11 cellular contexts compared by ENCODE assay signal in the genomic region with DNA sequence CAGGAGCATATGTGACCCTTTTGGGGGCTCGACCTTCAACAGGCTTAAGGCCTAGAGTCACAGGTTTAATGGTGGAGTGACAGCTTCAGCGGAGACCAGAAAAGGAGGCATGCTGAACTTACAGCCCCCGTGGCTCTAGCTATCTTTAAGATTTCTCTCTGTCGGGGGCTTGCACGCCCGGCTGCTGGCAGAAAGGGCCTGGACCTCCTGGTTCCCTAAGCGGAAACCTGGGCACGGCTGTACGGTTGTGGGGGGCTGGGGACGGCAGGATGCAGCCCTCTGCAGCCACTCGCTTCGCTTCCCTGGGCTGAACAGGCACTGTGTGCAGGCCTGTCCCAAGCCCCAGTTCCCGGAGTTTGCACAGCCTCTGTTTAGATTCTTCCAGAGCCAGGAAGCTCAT. TPM values are rescaled to one million over a fixed set of nuclear protein-coding genes. Genes with fewer than 3 reads are reported as not detected.
DNase-seq lines count a peak whose midpoint lies in the region; ATAC-seq and TF ChIP-seq lines count a peak whose summit lies in the region.
"Had no signal": no experiment of that assay in that cellular context is flagged by ENCODE, and none has a peak within 500 bp of the region (broad histone marks: within the 10 kb centered on the region; RNA-seq: fewer than 3 reads in every experiment).

No MANE protein-coding gene starts in this region.

- no peak for TF ChIP-seq EP300 in tibial nerve (IDR thresholded peaks at IDR 0.05)

- no peak for DNase-seq in activated T-cell treated with anti-CD3 and anti-CD28 coated beads, Interleukin-2, amount 50 U/mL, for 24 hours
- DNase-seq in activated T-cell treated with anti-CD3 and anti-CD28 coated beads for 4 hours: no peak
- no peak for DNase-seq in chondrocyte (ENCODE audit: low spot score)
- DNase-seq in naive thymus-derived CD4-positive, alpha-beta T cell: no peak
- no peak for DNase-seq in tibial nerve (ENCODE audit: low spot score in 2 of 2)
- DNase-seq in medulla oblongata (ENCODE audit: extremely low spot score): no peak
- DNase-seq in GM20000 (ENCODE audit: low spot score): no peak
- DNase-seq in activated CD8-positive, alpha-beta memory T cell treated with anti-CD3 and anti-CD28 coated beads for 24 hours: no peak

- peaks cover 0 to 5% of the 10 kb centered on the region in 2 donors for H3K4me1 ChIP-seq in naive thymus-derived CD4-positive, alpha-beta T cell (ENCODE audit: control insufficient read depth in 2 of 2, insufficient read depth in 2 of 2, low read length in 2 of 2)
- H3K4me1 ChIP-seq in tibial nerve: peaks cover 0 to 15% (median 5%) of the 10 kb centered on the region in 4 donors

- TF ChIP-seq CTCF in chondrocyte (IDR thresholded peaks at IDR 0.05): no peak
- no peak for TF ChIP-seq CTCF in tibial nerve (IDR thresholded peaks at IDR 0.05)
- no peak for TF ChIP-seq CTCF in GM20000 (IDR thresholded peaks at IDR 0.05; ENCODE audit: extremely low read depth, missing control alignments)

- peaks cover 0 to 5% of the 10 kb centered on the region in 2 donors for H3K27me3 ChIP-seq in naive thymus-derived CD4-positive, alpha-beta T cell (ENCODE audit: control insufficient read depth in 2 of 2, insufficient read depth in 2 of 2, low read length in 2 of 2)
- peaks cover 0 to 18% of the 10 kb centered on the region in 2 donors for H3K27me3 ChIP-seq in tibial nerve

- TF ChIP-seq POLR2A in tibial nerve (IDR thresholded peaks at IDR 0.05): no peak

- H3K4me3 ChIP-seq in naive thymus-derived CD4-positive, alpha-beta T cell (ENCODE audit: low read length): peak overlapping the region; percentile 17
- H3K4me3 ChIP-seq in tibial nerve: peak overlapping the region in 3 of 4 donors; percentile 36 to 66 (median 40)

- peak overlapping the region; percentile 29 for H3K4me3 Mint-ChIP-seq in activated T-cell treated with anti-CD3 and anti-CD28 coated beads, Interleukin-2, amount 50 U/mL, for 24 hours
- H3K4me3 Mint-ChIP-seq in chondrocyte (ENCODE audit: unreplicated experiment): peak overlapping the region; percentile 33
- H3K4me3 Mint-ChIP-seq in naive thymus-derived CD4-positive, alpha-beta T cell: peak overlapping the region in 9 of 10 donors; percentile 42 to 85 (median 64)

- peak overlapping the region; percentile 45 for H3K27ac ChIP-seq in naive thymus-derived CD4-positive, alpha-beta T cell (ENCODE audit: low read depth, low read length)
- peak overlapping the region in 1 of 4 donors; percentile 62 for H3K27ac ChIP-seq in tibial nerve

- WGBS in tibial nerve, 2 donors: 29 to 35% methylated on average over 13 of the region's 13 CpGs

- H3K27ac Mint-ChIP-seq in activated T-cell treated with anti-CD3 and anti-CD28 coated beads, Interleukin-2, amount 50 U/mL, for 24 hours: no peak overlapping the region
- H3K27ac Mint-ChIP-seq in chondrocyte (ENCODE audit: unreplicated experiment): no peak overlapping the region
- H3K27ac Mint-ChIP-seq in naive thymus-derived CD4-positive, alpha-beta T cell: peak overlapping the region in 4 of 9 donors; percentile 14 to 71 (median 31)
- H3K27ac Mint-ChIP-seq: activated T-helper 2 cell treated with anti-CD3 and anti-CD28 coated beads, Interferon-gamma antibody, Interleukin-2, Interleukin-4, amounts not matched to agents 10 μg/mL and 5 μg/mL and 100 μg/mL, durations not matched to agents 14 hours and 24 hours and 36 hours had no signal

- H3K36me3 ChIP-seq in naive thymus-derived CD4-positive, alpha-beta T cell (ENCODE audit: control insufficient read depth in 2 of 3, insufficient read depth in 3 of 3, low read length in 3 of 3): no peaks in the 10 kb centered on the region
- H3K36me3 ChIP-seq in tibial nerve: no peaks in the 10 kb centered on the region

- H3K9me3 ChIP-seq in naive thymus-derived CD4-positive, alpha-beta T cell (ENCODE audit: control insufficient read depth in 2 of 3, low read length in 3 of 3): no peaks in the 10 kb centered on the region
- H3K9me3 ChIP-seq in tibial nerve: no peaks in the 10 kb centered on the region

- no peaks in the 10 kb centered on the region for H3K36me3 Mint-ChIP-seq in activated T-cell treated with anti-CD3 and anti-CD28 coated beads, Interleukin-2, amount 50 U/mL, for 24 hours (ENCODE audit: low read depth)
- no peaks in the 10 kb centered on the region for H3K36me3 Mint-ChIP-seq in chondrocyte (ENCODE audit: low read depth)
- no peaks in the 10 kb centered on the region for H3K36me3 Mint-ChIP-seq in naive thymus-derived CD4-positive, alpha-beta T cell

- peaks cover 40% of the 10 kb centered on the region for H3K27me3 Mint-ChIP-seq in activated T-cell treated with anti-CD3 and anti-CD28 coated beads, Interleukin-2, amount 50 U/mL, for 24 hours
- peaks cover 52% of the 10 kb centered on the region for H3K27me3 Mint-ChIP-seq in chondrocyte (ENCODE audit: low read depth)
- peaks cover 11 to 54% (median 18%) of the 10 kb centered on the region in 5 donors for H3K27me3 Mint-ChIP-seq in naive thymus-derived CD4-positive, alpha-beta T cell

- CTCF ChIA-PET in naive thymus-derived CD4-positive, alpha-beta T cell (lab: Charles Lee): no interaction called here

- intact Hi-C loops in naive thymus-derived CD4-positive, alpha-beta T cell (cut with micrococcal nuclease): loop anchor here in 1 of 2 donors (1.0 to 5.0 kb wide), 5 partner anchors 54 to 139 kb away; a partner anchor contains a TSS

- ATAC-seq in naive thymus-derived CD4-positive, alpha-beta T cell: no peak

- H3K4me1 Mint-ChIP-seq in activated T-cell treated with anti-CD3 and anti-CD28 coated beads, Interleukin-2, amount 50 U/mL, for 24 hours (ENCODE audit: low read depth): peaks cover 5% of the 10 kb centered on the region
- H3K4me1 Mint-ChIP-seq in chondrocyte (ENCODE audit: low read depth): no peaks in the 10 kb centered on the region
- peaks cover 0 to 15% (median 10%) of the 10 kb centered on the region in 7 donors for H3K4me1 Mint-ChIP-seq in naive thymus-derived CD4-positive, alpha-beta T cell

- no peaks in the 10 kb centered on the region for H3K9me3 Mint-ChIP-seq in activated T-cell treated with anti-CD3 and anti-CD28 coated beads, Interleukin-2, amount 50 U/mL, for 24 hours
- no peaks in the 10 kb centered on the region for H3K9me3 Mint-ChIP-seq in chondrocyte (ENCODE audit: low read depth)
- no peaks in the 10 kb centered on the region for H3K9me3 Mint-ChIP-seq in naive thymus-derived CD4-positive, alpha-beta T cell
- H3K9me3 Mint-ChIP-seq: activated T-helper 2 cell treated with anti-CD3 and anti-CD28 coated beads, Interferon-gamma antibody, Interleukin-2, Interleukin-4, amounts not matched to agents 10 μg/mL and 5 μg/mL and 100 μg/mL, durations not matched to agents 14 hours and 24 hours and 36 hours had no signal

- POLR2A ChIA-PET in naive thymus-derived CD4-positive, alpha-beta T cell (lab: Charles Lee): interaction anchor here (0.5 to 1.0 kb wide), 5 partner anchors 40 to 140 kb away, joined by 3 to 5 read pairs (median 4); no protein-coding TSS in a partner anchor

RNA-seq across cellular contexts. Expression of a gene that starts 0.5 kb away (rescaled TPM):
- total RNA-seq in chondrocyte: 0.34 to 0.46 TPM (median 0.40 TPM) in 3 replicates
- 1 to 10 TPM in 4 of 5 experiments, under 1 TPM in 1; 0.97 to 6.2 (median 2.5) TPM for total RNA-seq in naive thymus-derived CD4-positive, alpha-beta T cell
- under 1 TPM; 0.32 to 0.38 TPM for polyA plus RNA-seq in naive thymus-derived CD4-positive, alpha-beta T cell
- 1 to 10 TPM in 2 of 4 donors, under 1 TPM in 2; 0.84 to 2.0 (median 1.2) TPM for total RNA-seq in tibial nerve
- total RNA-seq: fibroblast of lung, M059J had no signal
